ENCODE assay signal across 19 cellular contexts in genomic region chr3:37511357-37511970, GRCh38. TPM values are rescaled to one million over a fixed set of nuclear protein-coding genes. Genes with fewer than 3 reads are reported as not detected.
DNase-seq lines count a peak whose midpoint lies in the region; ATAC-seq and TF ChIP-seq lines count a peak whose summit lies in the region.
"Had no signal": no experiment of that assay in that cellular context is flagged by ENCODE, and none has a peak within 500 bp of the region (broad histone marks: within the 10 kb centered on the region; RNA-seq: fewer than 3 reads in every experiment).

No MANE protein-coding gene starts in this region.

- TF ChIP-seq CTCF in C4-2B (conservative IDR thresholded peaks at IDR 0.05) (no peak), left ventricle myocardium inferior (IDR thresholded peaks at IDR 0.05; ENCODE audit: borderline replicate concordance) (no peak)

- peaks cover 24% of the 10 kb centered on the region for H3K36me3 ChIP-seq in left ventricle myocardium inferior

- H3K4me1 ChIP-seq in left ventricle myocardium inferior, result peaks cover 62% of the 10 kb centered on the region
- H3K4me1 ChIP-seq: parathyroid adenoma had no signal

- H3K9me3 ChIP-seq in left ventricle myocardium inferior (replicated peaks), result no peaks in the 10 kb centered on the region

- intact Hi-C loops in left ventricle myocardium inferior (cut with micrococcal nuclease), result no loop called here

- H3K4me3 ChIP-seq in left ventricle myocardium inferior, result no peak overlapping the region
- H3K4me3 ChIP-seq: hepatocyte, PC-9 had no signal

- H3K27ac ChIP-seq in C4-2B (peak overlapping the region; percentile 42; the same call in 1 of the 2 replicates), left ventricle myocardium inferior (replicated peaks) (peak overlapping the region; percentile 89)
- H3K27ac ChIP-seq: hepatocyte, parathyroid adenoma, PC-9 had no signal

- no peak for ATAC-seq in HG03442 (IDR thresholded peaks at IDR 0.05; ENCODE audit: unreplicated experiment)
- no peak for ATAC-seq in HG02763 (IDR thresholded peaks at IDR 0.05; ENCODE audit: unreplicated experiment)
- ATAC-seq: activated T-cell treated with anti-CD3 and anti-CD28 coated beads, Interleukin-2, amount 50 U/mL, for 4 hours; HCT116; stimulated activated naive CD8-positive, alpha-beta T cell treated with anti-CD3 and anti-CD28 coated beads, Interleukin-15, Interleukin-2, amounts not matched to agents 100 U/mL and 50 U/mL, for 24 hours had no signal

- DNase-seq in astrocyte of the hippocampus (ENCODE audit: low read depth, low spot score) (peak; percentile 65), left ventricle myocardium inferior (peak; percentile 29), pons (ENCODE audit: low spot score) (peak; percentile 26), DMS114 treated with DMSO at 0.1 percent for 48 hours (lab: John Stamatoyannopoulos, UW; ENCODE audit: unreplicated experiment) (no peak), NCI-H510A treated with DMSO at 0.1 percent for 48 hours (lab: John Stamatoyannopoulos, UW) (no peak)
- DNase-seq: activated CD4-positive, alpha-beta memory T cell treated with anti-CD3 and anti-CD28 coated beads for 36 hours; activated T-cell treated with anti-CD3 and anti-CD28 coated beads, Interleukin-2, amount 50 U/mL, for 4 hours; CD4-positive, CD25-positive, alpha-beta regulatory T cell; DMS79; NCI-H2029; NCI-H524 treated with DMSO at 0.1 percent for 48 hours; PC-9; stimulated activated naive CD8-positive, alpha-beta T cell treated with anti-CD3 and anti-CD28 coated beads, Interleukin-15, Interleukin-2, amounts not matched to agents 100 U/mL and 50 U/mL, for 24 hours had no signal

- H3K27me3 ChIP-seq in left ventricle myocardium inferior (ENCODE audit: low read depth), result no peaks in the 10 kb centered on the region
- H3K27me3 ChIP-seq: hepatocyte had no signal

RNA-seq across cellular contexts. Expression of gene ITGA9, which starts 59.5 kb away (rescaled TPM):
- total RNA-seq in left ventricle myocardium inferior, result 75.6 TPM
- total RNA-seq: PC-9 had no signal

Comparison
In these comparisons a context has a peak if more than half of its experiments do, and no peak if none do; other contexts are left out.
1. DNase-seq: peak in astrocyte of the hippocampus (single experiment), left ventricle myocardium inferior (single experiment) and pons (single experiment); none in DMS114 treated with DMSO at 0.1 percent for 48 hours (single experiment) and NCI-H510A treated with DMSO at 0.1 percent for 48 hours (single experiment).